Comparison of ENCODE assay signal across 9 cellular contexts in the genomic region with DNA sequence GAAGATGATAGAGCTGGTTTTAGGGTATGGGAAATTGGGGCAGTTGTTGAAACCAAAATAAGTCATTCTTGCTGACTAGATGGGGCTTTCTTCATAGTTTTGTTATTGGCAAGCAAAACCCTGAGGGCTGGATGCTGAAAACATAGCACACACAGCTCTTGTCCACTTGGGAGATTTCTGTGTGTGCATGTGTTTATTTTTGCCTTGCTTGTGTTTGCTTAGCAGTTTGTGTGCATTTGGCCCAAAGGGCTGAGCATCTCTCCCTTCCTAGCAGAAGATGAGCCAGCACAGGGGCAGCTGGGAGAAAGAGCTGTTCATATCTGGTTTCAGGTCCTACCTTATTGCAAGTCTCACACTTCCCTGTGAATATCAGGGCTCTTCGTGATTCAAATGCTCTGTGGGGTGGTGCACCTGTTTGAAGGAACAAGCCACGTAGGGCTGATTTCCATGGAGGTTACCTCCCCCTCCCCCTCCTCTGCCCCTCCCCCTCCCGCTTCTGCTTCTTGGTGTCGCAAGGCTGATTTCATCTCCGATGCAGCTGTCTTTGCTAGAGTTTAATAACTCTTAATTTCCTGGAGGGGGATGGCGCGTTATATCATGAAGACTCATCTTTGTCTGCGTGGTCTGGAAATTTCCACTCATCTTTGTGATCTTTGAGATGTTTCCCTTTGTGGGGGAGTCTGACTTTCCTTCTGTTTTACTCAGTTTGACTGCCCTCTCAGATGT.
DNase-seq lines count a peak whose midpoint lies in the region; ATAC-seq and TF ChIP-seq lines count a peak whose summit lies in the region.
"Had no signal": no experiment of that assay in that cellular context is flagged by ENCODE, and none has a peak within 500 bp of the region (broad histone marks: within the 10 kb centered on the region; RNA-seq: fewer than 3 reads in every experiment).

No MANE protein-coding gene starts in this region.

- H3K9me3 Mint-ChIP-seq in stimulated activated naive CD8-positive, alpha-beta T cell treated with anti-CD3 and anti-CD28 coated beads, Interleukin-15, Interleukin-2, amounts not matched to agents 100 ng/mL and 50 ng/mL, for 24 hours: peaks cover 8% of the 10 kb centered on the region

- TF ChIP-seq CTCF in GM13976 (IDR thresholded peaks at IDR 0.05; ENCODE audit: borderline replicate concordance, control extremely low read depth, extremely low read depth, insufficient read depth, missing control alignments): no peak
- TF ChIP-seq CTCF in fibroblast of villous mesenchyme (IDR thresholded peaks at IDR 0.05; ENCODE audit: insufficient read depth, low read depth, low read length): no peak

- peaks cover 82% of the 10 kb centered on the region for H3K36me3 Mint-ChIP-seq in stimulated activated naive CD8-positive, alpha-beta T cell treated with anti-CD3 and anti-CD28 coated beads, Interleukin-15, Interleukin-2, amounts not matched to agents 100 ng/mL and 50 ng/mL, for 24 hours (ENCODE audit: low read depth)

- H3K27ac Mint-ChIP-seq in stimulated activated naive CD8-positive, alpha-beta T cell treated with anti-CD3 and anti-CD28 coated beads, Interleukin-15, Interleukin-2, amounts not matched to agents 100 ng/mL and 50 ng/mL, for 24 hours: peak overlapping the region; percentile 95

- H3K27me3 Mint-ChIP-seq in stimulated activated naive CD8-positive, alpha-beta T cell treated with anti-CD3 and anti-CD28 coated beads, Interleukin-15, Interleukin-2, amounts not matched to agents 100 ng/mL and 50 ng/mL, for 24 hours: no peaks in the 10 kb centered on the region

- in situ Hi-C loops in GM13976 (cut with MboI; ENCODE audit: low sequenced_read_pairs, unreplicated experiment): no loop called here

- peaks cover 51% of the 10 kb centered on the region for H3K4me1 Mint-ChIP-seq in stimulated activated naive CD8-positive, alpha-beta T cell treated with anti-CD3 and anti-CD28 coated beads, Interleukin-15, Interleukin-2, amounts not matched to agents 100 ng/mL and 50 ng/mL, for 24 hours (ENCODE audit: low read depth)

- DNase-seq in GM13976 (ENCODE audit: low spot score) (peak; percentile 43), NCI-H1092 (lab: John Stamatoyannopoulos, UW) (peak; percentile 48), fibroblast of villous mesenchyme (ENCODE audit: low read depth) (peak; percentile 50), COR-L47 (lab: John Stamatoyannopoulos, UW) (no peak), HUDEP-2 (lab: John Stamatoyannopoulos, UW; ENCODE audit: unreplicated experiment in 76 of 76) (no peak), GOT3 (lab: John Stamatoyannopoulos, UW) (no peak)

- ATAC-seq in GM21529 (IDR thresholded peaks at IDR 0.05; ENCODE audit: unreplicated experiment): peak; percentile 77

- peak overlapping the region; percentile 44 for H3K4me3 Mint-ChIP-seq in stimulated activated naive CD8-positive, alpha-beta T cell treated with anti-CD3 and anti-CD28 coated beads, Interleukin-15, Interleukin-2, amounts not matched to agents 100 ng/mL and 50 ng/mL, for 24 hours

- no peak overlapping the region for H3K4me3 ChIP-seq in fibroblast of villous mesenchyme (ENCODE audit: low read depth, low read length)
- H3K4me3 ChIP-seq: cardiac muscle cell had no signal

Comparison
In these comparisons a context has a peak if more than half of its experiments do, and no peak if none do; other contexts are left out.
1. DNase-seq: peak in GM13976 (single experiment), NCI-H1092 (single experiment) and fibroblast of villous mesenchyme (single experiment); none in COR-L47 (single experiment), HUDEP-2 (0 of 76) and GOT3 (single experiment).